ENCODE assay signal across 11 cellular contexts in genomic region chr14:74838141-74838540, GRCh38. TPM values are rescaled to one million over a fixed set of nuclear protein-coding genes. Genes with fewer than 3 reads are reported as not detected.
A peak's percentile ranks its signal among the peaks of the same experiment; 100 is the strongest.
DNase-seq lines count a peak whose midpoint lies in the region; ATAC-seq and TF ChIP-seq lines count a peak whose summit lies in the region.
"Had no signal": no experiment of that assay in that cellular context is flagged by ENCODE, and none has a peak within 500 bp of the region (broad histone marks: within the 10 kb centered on the region; RNA-seq: fewer than 3 reads in every experiment).

No MANE protein-coding gene starts in this region.

- no peaks in the 10 kb centered on the region for H3K9me3 Mint-ChIP-seq in activated CD8-positive, alpha-beta T cell treated with anti-CD3 and anti-CD28 coated beads, Interleukin-2, amount 10 ng/mL, durations not matched to agents 7 days and 5 days (ENCODE audit: insufficient read depth)
- H3K9me3 Mint-ChIP-seq: GM23338 had no signal

- POLR2A ChIA-PET in activated CD8-positive, alpha-beta T cell treated with anti-CD3 and anti-CD28 coated beads, Interleukin-2, amount 10 ng/mL, durations not matched to agents 7 days and 5 days (lab: Charles Lee): interaction anchor here (1.3 kb wide), 1 partner anchor 75 kb away, joined by 4 read pairs; the partner anchor contains the start of gene YLPM1

- TF ChIP-seq CTCF in heart right ventricle (IDR thresholded peaks at IDR 0.05) (no peak), lower lobe of right lung (IDR thresholded peaks at IDR 0.05) (no peak), upper lobe of right lung (IDR thresholded peaks at IDR 0.05) (no peak), psoas muscle (IDR thresholded peaks at IDR 0.05) (no peak)

- H3K36me3 Mint-ChIP-seq in activated CD8-positive, alpha-beta T cell treated with anti-CD3 and anti-CD28 coated beads, Interleukin-2, amount 10 ng/mL, durations not matched to agents 7 days and 5 days (ENCODE audit: low read depth): peaks cover 37% of the 10 kb centered on the region

- no peaks in the 10 kb centered on the region for H3K27me3 ChIP-seq in heart right ventricle
- H3K27me3 ChIP-seq in lower lobe of right lung (ENCODE audit: low read depth): no peaks in the 10 kb centered on the region
- H3K27me3 ChIP-seq in upper lobe of right lung: no peaks in the 10 kb centered on the region
- no peaks in the 10 kb centered on the region for H3K27me3 ChIP-seq in psoas muscle (ENCODE audit: insufficient read depth in 3 of 3, low read length in 2 of 3)

- peak in 1 of 8 donors; percentile 38 for ATAC-seq in heart right ventricle
- no peak for ATAC-seq in left cardiac atrium
- ATAC-seq in activated CD8-positive, alpha-beta T cell treated with anti-CD3 and anti-CD28 coated beads, Interleukin-2, amount 10 ng/mL, durations not matched to agents 7 days and 5 days: peak; percentile 46
- peak in 1 of 2 donors; percentile 36 for ATAC-seq in lower lobe of right lung
- ATAC-seq in upper lobe of right lung: no peak
- ATAC-seq in GM21390 (IDR thresholded peaks at IDR 0.05; ENCODE audit: unreplicated experiment): no peak
- ATAC-seq in psoas muscle: no peak
- ATAC-seq: GM23338 had no signal

- H3K27ac Mint-ChIP-seq in activated CD8-positive, alpha-beta T cell treated with anti-CD3 and anti-CD28 coated beads, Interleukin-2, amount 10 ng/mL, durations not matched to agents 7 days and 5 days: peak overlapping the region; percentile 87
- H3K27ac Mint-ChIP-seq: GM23338 had no signal

- DNase-seq in heart right ventricle (no peak), left cardiac atrium (no peak), lower lobe of right lung (no peak), upper lobe of right lung (no peak), NCI-H526 treated with DMSO at 0.1 percent for 48 hours (lab: John Stamatoyannopoulos, UW) (no peak), psoas muscle (no peak)
- no peak for DNase-seq in activated CD8-positive, alpha-beta T cell treated with anti-CD3 and anti-CD28 coated beads, Interleukin-2, amount 10 ng/mL, durations not matched to agents 7 days and 5 days
- DNase-seq: NCI-H2081 treated with DMSO at 0.1 percent for 48 hours had no signal

- H3K4me1 Mint-ChIP-seq in activated CD8-positive, alpha-beta T cell treated with anti-CD3 and anti-CD28 coated beads, Interleukin-2, amount 10 ng/mL, durations not matched to agents 7 days and 5 days (ENCODE audit: low read depth): peaks cover 78% of the 10 kb centered on the region

- intact Hi-C loops in heart right ventricle (cut with DNase I) (no loop called here), left cardiac atrium (cut with DNase I) (no loop called here), lower lobe of right lung (cut with DNase I) (no loop called here), upper lobe of right lung (cut with DNase I) (no loop called here), psoas muscle (cut with DNase I) (no loop called here)

- peaks cover 0 to 34% (median 2%) of the 10 kb centered on the region in 9 donors for H3K4me1 ChIP-seq in heart right ventricle
- H3K4me1 ChIP-seq in lower lobe of right lung: peaks cover 17% of the 10 kb centered on the region
- H3K4me1 ChIP-seq in upper lobe of right lung: peaks cover 15% of the 10 kb centered on the region
- no peaks in the 10 kb centered on the region for H3K4me1 ChIP-seq in psoas muscle

- H3K27me3 Mint-ChIP-seq in activated CD8-positive, alpha-beta T cell treated with anti-CD3 and anti-CD28 coated beads, Interleukin-2, amount 10 ng/mL, durations not matched to agents 7 days and 5 days (ENCODE audit: low read depth): no peaks in the 10 kb centered on the region

- H3K27ac ChIP-seq in heart right ventricle (peak overlapping the region in 8 of 10 donors; percentile 18 to 76 (median 56)), lower lobe of right lung (peak overlapping the region; percentile 10), upper lobe of right lung (peak overlapping the region; percentile 56), psoas muscle (no peak overlapping the region)

- H3K36me3 ChIP-seq in heart right ventricle (peaks cover 0 to 46% (median 4%) of the 10 kb centered on the region in 9 donors), lower lobe of right lung (peaks cover 26% of the 10 kb centered on the region), upper lobe of right lung (peaks cover 17% of the 10 kb centered on the region), psoas muscle (ENCODE audit: insufficient read depth in 1 of 2, low read depth in 1 of 2) (peaks cover 4 to 43% of the 10 kb centered on the region in 2 donors)

- peak overlapping the region; percentile 72 for H3K4me3 Mint-ChIP-seq in activated CD8-positive, alpha-beta T cell treated with anti-CD3 and anti-CD28 coated beads, Interleukin-2, amount 10 ng/mL, durations not matched to agents 7 days and 5 days
- H3K4me3 Mint-ChIP-seq: GM23338 had no signal

- 30 to 54% methylated on average over 2 of the region's 2 CpGs for WGBS in heart right ventricle, 2 donors
- WGBS in psoas muscle, 3 donors: 65 to 71% (median 70%) methylated on average over 2 of the region's 2 CpGs

- H3K4me3 ChIP-seq in heart right ventricle: peak overlapping the region in 3 of 10 donors; percentile 20 to 28 (median 25)
- H3K4me3 ChIP-seq in lower lobe of right lung: no peak overlapping the region
- H3K4me3 ChIP-seq in upper lobe of right lung: peak overlapping the region; percentile 11
- no peak overlapping the region for H3K4me3 ChIP-seq in psoas muscle
- H3K4me3 ChIP-seq: GM23338 had no signal

- H3K9me3 ChIP-seq in heart right ventricle: no peaks in the 10 kb centered on the region
- no peaks in the 10 kb centered on the region for H3K9me3 ChIP-seq in lower lobe of right lung
- H3K9me3 ChIP-seq in upper lobe of right lung: no peaks in the 10 kb centered on the region
- H3K9me3 ChIP-seq in psoas muscle: no peaks in the 10 kb centered on the region

- CTCF ChIA-PET in activated CD8-positive, alpha-beta T cell treated with anti-CD3 and anti-CD28 coated beads, Interleukin-2, amount 10 ng/mL, durations not matched to agents 7 days and 5 days (lab: Charles Lee): interaction anchor here (1.2 to 5.2 kb wide), 6 partner anchors 8 to 68 kb away, joined by 3 to 43 read pairs (median 4); no protein-coding TSS in a partner anchor

RNA-seq across cellular contexts. Expression of gene PROX2, which starts 37.8 kb away (rescaled TPM):
- total RNA-seq in heart right ventricle: not detected
- not detected for polyA plus RNA-seq in heart right ventricle
- total RNA-seq in left cardiac atrium: not detected
- total RNA-seq in activated CD8-positive, alpha-beta T cell treated with anti-CD3 and anti-CD28 coated beads, Interleukin-2, amount 10 ng/mL, durations not matched to agents 7 days and 5 days: under 1 TPM; 0.13 to 0.44 TPM
- 0.12 TPM for total RNA-seq in lower lobe of right lung
- total RNA-seq in upper lobe of right lung: not detected
- not detected for total RNA-seq in psoas muscle
- polyA plus RNA-seq in psoas muscle: not detected
- total RNA-seq: GM23338, myocyte had no signal

RNA-seq across cellular contexts. Expression of gene DLST, which starts 43.6 kb away (rescaled TPM):
- total RNA-seq in heart right ventricle (100 to 1,000 TPM; 179 to 273 (median 227) TPM), left cardiac atrium (100 to 1,000 TPM; 133 to 137 TPM), lower lobe of right lung (82.7 TPM), upper lobe of right lung (90.1 TPM), psoas muscle (100 to 1,000 TPM; 133 to 221 (median 144) TPM)
- polyA plus RNA-seq in heart right ventricle (10 to 100 TPM; 52.5 to 96.0 TPM), psoas muscle (100 to 1,000 TPM in 2 of 3 donors, 10 to 100 TPM in 1; 97.7 to 162 (median 123) TPM)
- total RNA-seq in activated CD8-positive, alpha-beta T cell treated with anti-CD3 and anti-CD28 coated beads, Interleukin-2, amount 10 ng/mL, durations not matched to agents 7 days and 5 days: 100 to 1,000 TPM; 106 to 108 TPM
